ENCODE assay signal across 1 cellular context in the genomic region with DNA sequence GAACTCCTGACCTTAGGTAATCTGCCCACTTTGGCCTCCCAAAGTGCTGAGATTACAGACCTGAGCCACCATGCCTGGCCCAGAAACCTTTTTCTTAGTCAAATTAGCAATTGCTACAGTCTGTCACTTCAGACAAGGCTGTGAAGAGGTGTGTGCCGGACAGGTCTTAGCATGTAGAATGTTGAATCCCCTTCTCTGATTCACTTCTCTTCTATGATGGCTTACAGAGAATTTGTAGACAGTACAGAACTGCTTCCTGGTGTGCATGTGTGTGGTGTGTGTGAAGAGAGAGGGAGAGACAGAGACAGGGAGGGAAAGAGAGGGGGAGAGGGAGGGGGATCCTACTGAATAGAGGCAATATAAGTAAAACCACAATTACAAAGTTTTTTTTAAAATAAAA.
TF ChIP-seq lines count a peak whose summit lies in the region.

No MANE protein-coding gene starts in this region.

TF ChIP-seq in H1, 55 proteins besides CTCF, POLR2A, EP300 and RAD21 (continued from another document):
- no peak for TF ChIP-seq MAFK (IDR thresholded peaks at IDR 0.05; ENCODE audit: low read depth, low read length)
- no peak for TF ChIP-seq SP4 (IDR thresholded peaks at IDR 0.05; ENCODE audit: low read length)
- no peak for TF ChIP-seq TBP (IDR thresholded peaks at IDR 0.05; ENCODE audit: low read depth, low read length)
- TF ChIP-seq CBX8 (IDR thresholded peaks at IDR 0.05; ENCODE audit: borderline replicate concordance, low read depth, low read length), result no peak
- TF ChIP-seq BCL11A (IDR thresholded peaks at IDR 0.05; ENCODE audit: low read depth in 2 of 2, low read length in 2 of 2), result no peak
- TF ChIP-seq FOSL1 (IDR thresholded peaks at IDR 0.05; ENCODE audit: insufficient read depth, low read depth, low read length), result no peak
- no peak for TF ChIP-seq BACH1 (IDR thresholded peaks at IDR 0.05; ENCODE audit: low read length)
- no peak for TF ChIP-seq RNF2 (IDR thresholded peaks at IDR 0.05; ENCODE audit: borderline replicate concordance, low read depth, low read length, missing control alignments, poor library complexity, severe bottlenecking)
- TF ChIP-seq TAF7 (optimal IDR thresholded peaks at IDR 0.05; ENCODE audit: borderline replicate concordance, low read depth, low read length), result no peak
- TF ChIP-seq EGR1 (IDR thresholded peaks at IDR 0.05; ENCODE audit: borderline replicate concordance, low read depth, low read length), result no peak
- no peak for TF ChIP-seq EZH2 (IDR thresholded peaks at IDR 0.05; ENCODE audit: low read depth, low read length, severe bottlenecking)
- no peak for TF ChIP-seq RXRA (IDR thresholded peaks at IDR 0.05; ENCODE audit: insufficient read depth, low read depth, low read length)
